Comparison of ENCODE assay signal across 8 cellular contexts in the genomic region with DNA sequence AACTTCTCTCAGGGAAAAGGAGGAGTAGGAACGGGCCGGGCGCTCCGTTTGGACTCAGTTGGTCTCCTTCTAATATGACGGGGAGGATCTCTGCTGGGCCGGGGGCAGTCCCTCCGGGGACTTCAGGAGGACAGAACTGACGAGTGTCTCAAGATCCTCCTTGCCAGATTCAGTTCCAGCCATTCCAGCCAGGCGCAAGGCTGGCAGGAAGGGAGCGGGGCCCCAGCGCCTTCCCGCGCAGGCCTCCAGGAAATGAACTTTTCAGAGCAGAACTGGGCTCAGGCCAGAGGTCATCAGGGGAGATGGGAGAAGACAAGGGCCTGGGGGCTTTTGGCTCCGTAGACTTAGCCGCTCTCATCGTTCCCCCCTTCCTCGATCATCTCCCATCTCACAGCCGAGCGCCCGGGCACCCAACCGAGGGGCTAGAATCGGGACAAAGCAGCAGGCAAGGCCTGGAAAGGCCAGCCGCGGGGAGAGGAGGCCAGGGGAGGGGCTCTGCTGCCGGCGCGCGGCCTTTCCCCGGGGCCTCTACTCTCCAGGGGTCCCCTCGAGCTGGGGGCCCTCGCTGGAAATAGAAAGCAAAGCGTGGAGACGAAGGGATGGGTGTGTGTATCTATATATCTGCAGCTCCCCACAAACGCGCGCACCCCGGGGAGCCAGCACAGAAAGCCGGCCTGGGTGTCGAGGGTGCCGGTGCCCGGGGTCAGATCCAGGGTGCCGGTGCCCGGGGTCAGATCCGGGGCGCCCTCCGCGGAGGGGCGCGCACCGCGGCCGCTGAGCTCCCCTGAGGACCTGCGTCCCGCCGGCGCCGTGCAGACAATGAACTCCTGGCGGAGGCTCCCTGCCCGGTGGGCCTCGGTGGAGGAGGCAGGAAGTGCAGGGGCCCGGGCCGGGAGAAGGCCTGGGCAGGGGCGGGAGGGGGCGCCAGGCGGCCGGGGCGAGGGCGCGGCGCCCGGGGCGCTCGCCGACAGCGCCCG. TPM values are rescaled to one million over a fixed set of nuclear protein-coding genes. Genes with fewer than 3 reads are reported as not detected.
DNase-seq lines count a peak whose midpoint lies in the region; ATAC-seq, FAIRE-seq and TF ChIP-seq lines count a peak whose summit lies in the region.

No MANE protein-coding gene starts in this region.

- H3K4me1 ChIP-seq in mesodermal cell (ENCODE audit: control insufficient read depth, insufficient read depth, low read length, poor library complexity, severe bottlenecking) (peaks cover 40% of the 10 kb centered on the region), vagina (peaks cover 36% of the 10 kb centered on the region)

- no peak for DNase-seq in activated CD8-positive, alpha-beta memory T cell treated with anti-CD3 and anti-CD28 coated beads, Interleukin-2, amount 10 ng/mL, durations not matched to agents 7 days and 5 days
- no peak for DNase-seq in activated CD8-positive, alpha-beta memory T cell treated with anti-CD3 and anti-CD28 coated beads, Interleukin-2, amount 50 U/mL, for 4 hours
- DNase-seq in choroid plexus epithelial cell (ENCODE audit: low read depth) (no peak), vagina (ENCODE audit: extremely low spot score in 2 of 2) (no peak), T1000 (lab: John Stamatoyannopoulos, UW) (no peak), H54 (ENCODE audit: insufficient read length, low spot score) (no peak)

- no peaks in the 10 kb centered on the region for H3K9me3 ChIP-seq in mesodermal cell (ENCODE audit: control insufficient read depth, low read length)
- H3K9me3 ChIP-seq in vagina, result no peaks in the 10 kb centered on the region

- no peaks in the 10 kb centered on the region for H3K36me3 Mint-ChIP-seq in activated CD8-positive, alpha-beta memory T cell treated with anti-CD3 and anti-CD28 coated beads, Interleukin-2, amount 10 ng/mL, durations not matched to agents 7 days and 5 days

- peak; percentile 11 for ATAC-seq in activated CD8-positive, alpha-beta memory T cell treated with anti-CD3 and anti-CD28 coated beads, Interleukin-2, amount 10 ng/mL, durations not matched to agents 7 days and 5 days

- TF ChIP-seq POLR2A in vagina (IDR thresholded peaks at IDR 0.05) (no peak), H54 (IDR thresholded peaks at IDR 0.05; ENCODE audit: low read depth, low read length) (no peak)

- no peak for TF ChIP-seq EP300 in Ishikawa (IDR thresholded peaks at IDR 0.05; ENCODE audit: borderline replicate concordance)

- H3K9me3 Mint-ChIP-seq in activated CD8-positive, alpha-beta memory T cell treated with anti-CD3 and anti-CD28 coated beads, Interleukin-2, amount 10 ng/mL, durations not matched to agents 7 days and 5 days (ENCODE audit: low read depth), result no peaks in the 10 kb centered on the region

- TF ChIP-seq CTCF in choroid plexus epithelial cell (conservative IDR thresholded peaks at IDR 0.05; ENCODE audit: low read depth, low read length) (no peak), vagina (IDR thresholded peaks at IDR 0.05) (peak in 1 of 3 experiments; percentile 17)

- H3K36me3 ChIP-seq in mesodermal cell (ENCODE audit: control insufficient read depth, insufficient read depth, low read length) (no peaks in the 10 kb centered on the region), vagina (no peaks in the 10 kb centered on the region)

- no peaks in the 10 kb centered on the region for H3K27me3 ChIP-seq in vagina

- intact Hi-C loops in vagina (cut with DNase I), result loop anchor here (2.0 to 10.0 kb wide), 5 partner anchors 14 to 362 kb away; no protein-coding TSS in a partner anchor

- no peak for FAIRE-seq in H54 (lab: Jason Lieb, UNC)

- WGBS in mesodermal cell (ENCODE audit: insufficient coverage in 2 of 2), 2 experiments, result 0 to 1% methylated on average over 42 to 53 of the region's 76 CpGs

- no peak for TF ChIP-seq RAD21 in Ishikawa (IDR thresholded peaks at IDR 0.05; ENCODE audit: low read depth)

- peak overlapping the region; percentile 62 for H3K4me3 ChIP-seq in choroid plexus epithelial cell (ENCODE audit: low read depth, low read length)
- peak overlapping the region; percentile 74 for H3K4me3 ChIP-seq in mesodermal cell (ENCODE audit: extremely low read depth, insufficient read depth, low read length, poor library complexity, severe bottlenecking)
- H3K4me3 ChIP-seq in vagina, result peak overlapping the region; percentile 53 to 92

- H3K27ac Mint-ChIP-seq in activated CD8-positive, alpha-beta memory T cell treated with anti-CD3 and anti-CD28 coated beads, Interleukin-2, amount 10 ng/mL, durations not matched to agents 7 days and 5 days, result no peak overlapping the region

- no peak overlapping the region for H3K4me3 Mint-ChIP-seq in activated CD8-positive, alpha-beta memory T cell treated with anti-CD3 and anti-CD28 coated beads, Interleukin-2, amount 10 ng/mL, durations not matched to agents 7 days and 5 days

- CTCF ChIA-PET in activated CD8-positive, alpha-beta memory T cell treated with anti-CD3 and anti-CD28 coated beads, Interleukin-2, amount 10 ng/mL, durations not matched to agents 7 days and 5 days (lab: Charles Lee), result no interaction called here

- H3K27ac ChIP-seq in mesodermal cell (ENCODE audit: low read depth, low read length, severe bottlenecking), result peak overlapping the region; percentile 86
- H3K27ac ChIP-seq in vagina, result peak overlapping the region; percentile 87

- H3K4me1 Mint-ChIP-seq in activated CD8-positive, alpha-beta memory T cell treated with anti-CD3 and anti-CD28 coated beads, Interleukin-2, amount 10 ng/mL, durations not matched to agents 7 days and 5 days, result peaks cover 10% of the 10 kb centered on the region

- H3K27me3 Mint-ChIP-seq in activated CD8-positive, alpha-beta memory T cell treated with anti-CD3 and anti-CD28 coated beads, Interleukin-2, amount 10 ng/mL, durations not matched to agents 7 days and 5 days, result peaks cover 59% of the 10 kb centered on the region

TF ChIP-seq in Ishikawa, 13 proteins besides CTCF, POLR2A, EP300 and RAD21:
- TF ChIP-seq TCF12 (IDR thresholded peaks at IDR 0.05; ENCODE audit: low read depth), result no peak
- no peak for TF ChIP-seq CREB1 (IDR thresholded peaks at IDR 0.05; ENCODE audit: low read depth)
- no peak for TF ChIP-seq YY1 (IDR thresholded peaks at IDR 0.05; ENCODE audit: low read depth)
- peak; percentile 5; the same call in 1 of the 2 replicates for TF ChIP-seq ZBTB7A (IDR thresholded peaks at IDR 0.05; ENCODE audit: low read depth)
- TF ChIP-seq, protein P1, sequence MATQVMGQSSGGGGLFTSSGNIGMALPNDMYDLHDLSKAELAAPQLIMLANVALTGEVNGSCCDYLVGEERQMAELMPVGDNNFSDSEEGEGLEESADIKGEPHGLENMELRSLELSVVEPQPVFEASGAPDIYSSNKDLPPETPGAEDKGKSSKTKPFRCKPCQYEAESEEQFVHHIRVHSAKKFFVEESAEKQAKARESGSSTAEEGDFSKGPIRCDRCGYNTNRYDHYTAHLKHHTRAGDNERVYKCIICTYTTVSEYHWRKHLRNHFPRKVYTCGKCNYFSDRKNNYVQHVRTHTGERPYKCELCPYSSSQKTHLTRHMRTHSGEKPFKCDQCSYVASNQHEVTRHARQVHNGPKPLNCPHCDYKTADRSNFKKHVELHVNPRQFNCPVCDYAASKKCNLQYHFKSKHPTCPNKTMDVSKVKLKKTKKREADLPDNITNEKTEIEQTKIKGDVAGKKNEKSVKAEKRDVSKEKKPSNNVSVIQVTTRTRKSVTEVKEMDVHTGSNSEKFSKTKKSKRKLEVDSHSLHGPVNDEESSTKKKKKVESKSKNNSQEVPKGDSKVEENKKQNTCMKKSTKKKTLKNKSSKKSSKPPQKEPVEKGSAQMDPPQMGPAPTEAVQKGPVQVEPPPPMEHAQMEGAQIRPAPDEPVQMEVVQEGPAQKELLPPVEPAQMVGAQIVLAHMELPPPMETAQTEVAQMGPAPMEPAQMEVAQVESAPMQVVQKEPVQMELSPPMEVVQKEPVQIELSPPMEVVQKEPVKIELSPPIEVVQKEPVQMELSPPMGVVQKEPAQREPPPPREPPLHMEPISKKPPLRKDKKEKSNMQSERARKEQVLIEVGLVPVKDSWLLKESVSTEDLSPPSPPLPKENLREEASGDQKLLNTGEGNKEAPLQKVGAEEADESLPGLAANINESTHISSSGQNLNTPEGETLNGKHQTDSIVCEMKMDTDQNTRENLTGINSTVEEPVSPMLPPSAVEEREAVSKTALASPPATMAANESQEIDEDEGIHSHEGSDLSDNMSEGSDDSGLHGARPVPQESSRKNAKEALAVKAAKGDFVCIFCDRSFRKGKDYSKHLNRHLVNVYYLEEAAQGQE (IDR thresholded peaks at IDR 0.05; ENCODE audit: low read depth), result no peak

RNA-seq across cellular contexts. Expression of a gene that starts 1.4 kb away (rescaled TPM):
- not detected for total RNA-seq in activated CD8-positive, alpha-beta memory T cell treated with anti-CD3 and anti-CD28 coated beads, Interleukin-2, amount 10 ng/mL, durations not matched to agents 7 days and 5 days
- polyA plus RNA-seq in mesodermal cell (2013, experiment 1 of 2), result 20.3 TPM
- polyA plus RNA-seq in mesodermal cell (2013, experiment 2 of 2), result 16.5 TPM
- 10.3 TPM for total RNA-seq in vagina

Comparison
In these comparisons a context has a peak if more than half of its experiments do, and no peak if none do; other contexts are left out.
1. RNA of a gene that starts 1.4 kb away (total RNA-seq): 10.3 TPM in vagina (single experiment); not detected in activated CD8-positive, alpha-beta memory T cell treated with anti-CD3 and anti-CD28 coated beads, Interleukin-2, amount 10 ng/mL, durations not matched to agents 7 days and 5 days; every median in the first group is over 10 times any median in the second.
2. Peak in every context shown above with its lines, with median percentiles within 50 percentile points of each other: H3K4me3 ChIP-seq.